16 cellular contexts compared by ENCODE assay signal in the genomic region with DNA sequence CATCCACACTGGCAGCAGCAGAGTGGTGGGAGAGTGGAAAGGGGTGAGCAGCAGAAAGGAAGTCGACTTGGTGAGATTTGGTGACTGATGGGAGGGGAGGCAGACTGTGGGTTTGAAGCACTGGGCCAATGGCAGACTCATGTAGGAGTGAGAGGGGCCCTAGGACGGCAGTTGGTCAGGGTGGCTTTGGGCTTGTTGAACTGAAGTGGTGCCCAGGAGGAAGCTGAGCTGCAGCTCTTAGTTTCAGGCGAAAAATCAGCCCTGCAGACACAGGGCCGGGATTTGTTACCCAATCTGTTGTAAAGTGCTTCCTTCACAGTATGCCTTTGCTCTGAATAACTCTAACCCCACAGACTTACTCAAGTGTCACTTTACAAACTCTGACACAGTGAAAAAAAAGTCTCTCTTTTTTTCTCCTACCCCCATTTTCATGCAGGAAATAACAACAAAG.
DNase-seq lines count a peak whose midpoint lies in the region; ATAC-seq and TF ChIP-seq lines count a peak whose summit lies in the region.
"Had no signal": no experiment of that assay in that cellular context is flagged by ENCODE, and none has a peak within 500 bp of the region (broad histone marks: within the 10 kb centered on the region; RNA-seq: fewer than 3 reads in every experiment).

No MANE protein-coding gene starts in this region.

- H3K4me3 Mint-ChIP-seq in neural crest cell = no peak overlapping the region
- H3K4me3 Mint-ChIP-seq: activated CD8-positive, alpha-beta T cell treated with anti-CD3 and anti-CD28 coated beads for 36 hours; activated naive CD8-positive, alpha-beta T cell treated with anti-CD3 and anti-CD28 coated beads, Interleukin-2, amount 10 ng/mL, durations not matched to agents 7 days and 5 days; T-helper 17 cell had no signal

- peaks cover 2% of the 10 kb centered on the region for H3K9me3 Mint-ChIP-seq in neural crest cell
- H3K9me3 Mint-ChIP-seq: activated CD8-positive, alpha-beta T cell treated with anti-CD3 and anti-CD28 coated beads for 36 hours; activated naive CD8-positive, alpha-beta T cell treated with anti-CD3 and anti-CD28 coated beads, Interleukin-2, amount 10 ng/mL, durations not matched to agents 7 days and 5 days had no signal

- DNase-seq in AG10803 (ENCODE audit: low read depth) (peak; percentile 67), brain microvascular endothelial cell (no peak), neural crest cell (ENCODE audit: low read depth, low spot score) (no peak), NCI-H526 treated with DMSO at 0.1 percent for 48 hours (lab: John Stamatoyannopoulos, UW) (no peak), COR-L47 (lab: John Stamatoyannopoulos, UW) (no peak)
- DNase-seq in Jurkat, Clone E6-1 (ENCODE audit: low read depth, low spot score) = peak; percentile 45
- no peak for DNase-seq in stimulated activated CD4-positive, alpha-beta T cell treated with anti-CD3 and anti-CD28 coated beads, Interleukin-4, amount 100 ng/mL, for 24 hours
- DNase-seq: activated CD8-positive, alpha-beta T cell treated with anti-CD3 and anti-CD28 coated beads for 36 hours; activated naive CD8-positive, alpha-beta T cell treated with anti-CD3 and anti-CD28 coated beads, Interleukin-2, amount 10 ng/mL, durations not matched to agents 7 days and 5 days; dorsolateral prefrontal cortex; NCI-H1105; NK-92 treated with Interleukin-12 subunit alpha and Interleukin-12 subunit beta, amount 100 ng/mL, for 24 hours; stimulated activated CD4-positive, alpha-beta T cell treated with anti-CD3 and anti-CD28 coated beads, Interleukin-12 subunit alpha, Interleukin-12 subunit beta, amount 100 ng/mL, for 4 hours; T-helper 17 cell had no signal

- H3K4me3 ChIP-seq in AG10803 (ENCODE audit: low read length) (peak overlapping the region; percentile 6; the same call in 1 of the 2 replicates), brain microvascular endothelial cell (ENCODE audit: low read depth, low read length) (no peak overlapping the region)
- H3K4me3 ChIP-seq in Jurkat, Clone E6-1 (ENCODE audit: low read length) = no peak overlapping the region
- H3K4me3 ChIP-seq: BLaER1, dorsolateral prefrontal cortex had no signal

- in situ Hi-C loops in brain microvascular endothelial cell (cut with HindIII; ENCODE audit: low pct_ligation_motif_present, low sequenced_read_pairs) = no loop called here

- peak overlapping the region; percentile 90 for H3K27ac Mint-ChIP-seq in neural crest cell (ENCODE audit: unreplicated experiment)
- H3K27ac Mint-ChIP-seq: activated CD8-positive, alpha-beta T cell treated with anti-CD3 and anti-CD28 coated beads for 36 hours; activated naive CD8-positive, alpha-beta T cell treated with anti-CD3 and anti-CD28 coated beads, Interleukin-2, amount 10 ng/mL, durations not matched to agents 7 days and 5 days; T-helper 17 cell had no signal

- ATAC-seq in HG03045 (IDR thresholded peaks at IDR 0.05; ENCODE audit: unreplicated experiment) = no peak
- ATAC-seq: activated CD8-positive, alpha-beta T cell treated with anti-CD3 and anti-CD28 coated beads for 36 hours; T-helper 17 cell had no signal

- peak overlapping the region; percentile 3 for H3K27ac ChIP-seq in brain microvascular endothelial cell
- H3K27ac ChIP-seq: BLaER1, dorsolateral prefrontal cortex had no signal

- no peaks in the 10 kb centered on the region for H3K27me3 ChIP-seq in brain microvascular endothelial cell (replicated peaks)
- H3K27me3 ChIP-seq: BLaER1, dorsolateral prefrontal cortex had no signal

- no peak for TF ChIP-seq CTCF in AG10803 (conservative IDR thresholded peaks at IDR 0.05; ENCODE audit: low read length)
- no peak for TF ChIP-seq CTCF in brain microvascular endothelial cell (IDR thresholded peaks at IDR 0.05; ENCODE audit: low read depth, low read length, missing control alignments)
- TF ChIP-seq CTCF in neural crest cell (conservative IDR thresholded peaks at IDR 0.05) = no peak

- peaks cover 37% of the 10 kb centered on the region for H3K4me1 Mint-ChIP-seq in neural crest cell
- H3K4me1 Mint-ChIP-seq: T-helper 17 cell had no signal

- no peaks in the 10 kb centered on the region for H3K36me3 Mint-ChIP-seq in neural crest cell (ENCODE audit: low read depth)
- H3K36me3 Mint-ChIP-seq: activated naive CD8-positive, alpha-beta T cell treated with anti-CD3 and anti-CD28 coated beads, Interleukin-2, amount 10 ng/mL, durations not matched to agents 7 days and 5 days had no signal

- no peaks in the 10 kb centered on the region for H3K27me3 Mint-ChIP-seq in neural crest cell (ENCODE audit: low read depth)

- H3K36me3 ChIP-seq in brain microvascular endothelial cell (replicated peaks) = no peaks in the 10 kb centered on the region
- H3K36me3 ChIP-seq: BLaER1 had no signal

Comparison
In these comparisons a context has a peak if more than half of its experiments do, and no peak if none do; other contexts are left out.
1. DNase-seq: peak in AG10803 (single experiment) and Jurkat, Clone E6-1 (single experiment); none in brain microvascular endothelial cell (single experiment), neural crest cell (single experiment), NCI-H526 treated with DMSO at 0.1 percent for 48 hours (single experiment), COR-L47 (single experiment) and stimulated activated CD4-positive, alpha-beta T cell treated with anti-CD3 and anti-CD28 coated beads, Interleukin-4, amount 100 ng/mL, for 24 hours (single experiment).